Comparison of ENCODE assay signal across 8 cellular contexts in the genomic region with DNA sequence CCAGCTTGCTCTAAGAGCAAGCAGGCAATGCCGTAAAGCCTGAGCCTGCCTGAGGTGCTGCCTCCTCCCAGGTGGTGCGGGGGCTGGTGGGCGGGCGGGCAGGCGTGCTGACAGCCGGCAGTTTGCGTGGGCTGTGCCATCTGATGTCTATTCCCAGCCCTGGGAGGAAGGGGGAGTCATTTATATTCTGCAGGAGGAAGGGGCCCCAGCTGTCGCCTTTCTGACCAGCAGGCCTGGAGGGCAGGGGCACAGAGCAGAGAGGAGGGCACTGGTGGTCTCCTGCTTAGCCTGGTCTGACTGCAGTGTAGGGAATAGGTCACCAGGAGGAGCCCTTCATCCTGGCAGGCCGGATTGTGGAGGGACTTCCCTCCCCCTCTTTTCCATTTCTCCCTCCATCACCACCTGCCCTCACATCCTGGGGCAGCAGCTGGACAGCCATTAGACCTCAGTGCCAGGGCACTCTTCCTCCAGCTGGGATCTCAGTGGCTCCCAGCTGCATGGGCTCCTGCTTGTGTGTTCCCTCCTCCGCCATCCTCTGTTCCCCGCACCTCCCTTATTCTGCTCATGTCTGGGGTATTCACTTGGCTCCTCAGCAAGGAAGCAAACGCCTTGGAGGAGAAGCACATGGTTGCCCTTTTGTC. TPM values are rescaled to one million over a fixed set of nuclear protein-coding genes. Genes with fewer than 3 reads are reported as not detected.
DNase-seq lines count a peak whose midpoint lies in the region; ATAC-seq, FAIRE-seq and TF ChIP-seq lines count a peak whose summit lies in the region.

No MANE protein-coding gene starts in this region.

- H3K4me3 ChIP-seq in Peyer's patch (no peak overlapping the region), mammary epithelial cell (replicated peaks in 1 of 3; ENCODE audit: insufficient read depth in 1 of 3, low read depth in 2 of 3, low read length in 3 of 3) (no peak overlapping the region), coronary artery (no peak overlapping the region)

- intact Hi-C loops in mammary epithelial cell (cut with micrococcal nuclease) = loop anchor here (1.0 kb wide), 1 partner anchor 34 kb away; no protein-coding TSS in a partner anchor

- no peaks in the 10 kb centered on the region for H3K27me3 Mint-ChIP-seq in nephron (ENCODE audit: low read depth)

- dilution Hi-C loops in mammary epithelial cell (cut with HindIII; ENCODE audit: low sequenced_read_pairs) = no loop called here

- peaks cover 2 to 63% (median 13%) of the 10 kb centered on the region in 4 donors for H3K4me1 ChIP-seq in Peyer's patch
- H3K4me1 ChIP-seq in mammary epithelial cell (ENCODE audit: insufficient read depth, low read length) = peaks cover 8% of the 10 kb centered on the region

- no peak overlapping the region for H2AFZ ChIP-seq in mammary epithelial cell (ENCODE audit: low read depth, low read length)

- H3K4me1 Mint-ChIP-seq in nephron = peaks cover 74% of the 10 kb centered on the region

- H3K79me2 ChIP-seq in mammary epithelial cell (ENCODE audit: insufficient read depth, low read length) = peaks cover 25% of the 10 kb centered on the region

- peak overlapping the region; percentile 28 to 55 (median 40) for H3K4me3 Mint-ChIP-seq in nephron

- H3K9me3 Mint-ChIP-seq in nephron = no peaks in the 10 kb centered on the region

- H3K36me3 ChIP-seq in Peyer's patch (peaks cover 0 to 21% (median 0%) of the 10 kb centered on the region in 3 donors), mammary epithelial cell (ENCODE audit: insufficient read depth, low read length) (peaks cover 6% of the 10 kb centered on the region)

- H3K9me3 ChIP-seq in Peyer's patch (no peaks in the 10 kb centered on the region), mammary epithelial cell (replicated peaks; ENCODE audit: insufficient read depth, low read length) (no peaks in the 10 kb centered on the region)

- H3K36me3 Mint-ChIP-seq in nephron (ENCODE audit: low read depth) = peaks cover 13% of the 10 kb centered on the region

- H3K27ac ChIP-seq in Peyer's patch (peak overlapping the region in 1 of 4 donors; percentile 10), mammary epithelial cell (ENCODE audit: insufficient read depth, low read depth, low read length) (no peak overlapping the region), coronary artery (peak overlapping the region in 1 of 2 donors; percentile 12)

- CTCF ChIA-PET in mammary epithelial cell (lab: Charles Lee; ENCODE audit: low non-redundant PET) = interaction anchor here (0.7 kb wide), 1 partner anchor 35 kb away, joined by 3 read pairs; no protein-coding TSS in a partner anchor

- no peak for ATAC-seq in GM18909 (IDR thresholded peaks at IDR 0.05; ENCODE audit: poor library complexity, unreplicated experiment)

- WGBS in mammary epithelial cell (ENCODE audit: low coverage, missing lambda C conversion rate) = 64% methylated on average over 7 of the region's 12 CpGs

- in situ Hi-C loops in mammary epithelial cell (cut with MboI; ENCODE audit: low sequenced_read_pairs in 2 of 2) = no loop called here

- H3K27ac Mint-ChIP-seq in nephron = peak overlapping the region; percentile 26 to 87 (median 65)

- H4K20me1 ChIP-seq in mammary epithelial cell (ENCODE audit: insufficient read depth, low read length) = no peaks in the 10 kb centered on the region

- no peak for TF ChIP-seq POLR2A in Peyer's patch (IDR thresholded peaks at IDR 0.05)

- no peak overlapping the region for H3K9ac ChIP-seq in mammary epithelial cell (ENCODE audit: insufficient read depth, low read length)

- BruUV-seq in mammary epithelial cell (replicated peaks; lab: Mats Ljungman, UMichigan) = no TSS peak

- FAIRE-seq in HTR-8/SVneo (lab: Jason Lieb, UNC) = no peak

- DNase-seq in AG08396 (ENCODE audit: low spot score) (peak; percentile 63), GM20000 (ENCODE audit: low spot score) (no peak), Peyer's patch (no peak), mammary epithelial cell (no peak), coronary artery (ENCODE audit: low spot score) (no peak), HTR-8/SVneo (ENCODE audit: insufficient read length, low spot score) (no peak)

- TF ChIP-seq CTCF in GM20000 (IDR thresholded peaks at IDR 0.05; ENCODE audit: extremely low read depth, missing control alignments) (peak; percentile 39), Peyer's patch (IDR thresholded peaks at IDR 0.05) (peak in 4 of 6 experiments; percentile 37 to 52 (median 44)), mammary epithelial cell (conservative IDR thresholded peaks at IDR 0.05 in 1 of 2, IDR thresholded peaks at IDR 0.05 in 1 of 2; ENCODE audit: extremely low read depth in 1 of 2, insufficient read depth in 1 of 2, low read depth in 1 of 2, low read length in 2 of 2) (peak; percentile 47), nephron (IDR thresholded peaks at IDR 0.05; ENCODE audit: unreplicated experiment in 3 of 3) (peak; percentile 61 to 76 (median 69)), coronary artery (IDR thresholded peaks at IDR 0.05) (no peak)

- H3K27me3 ChIP-seq in Peyer's patch = no peaks in the 10 kb centered on the region
- H3K27me3 ChIP-seq in mammary epithelial cell (ENCODE audit: insufficient read depth, low read length) = no peaks in the 10 kb centered on the region

- no peak overlapping the region for H3K4me2 ChIP-seq in mammary epithelial cell (ENCODE audit: insufficient read depth, low read depth, low read length)

RNA-seq across cellular contexts. Expression of a gene that starts 4.4 kb away (rescaled TPM):
- total RNA-seq in Peyer's patch (10 to 100 TPM in 3 of 4 donors, 1 to 10 TPM in 1; 1.7 to 24.0 (median 20.9) TPM), mammary epithelial cell (1 to 10 TPM; 7.3 to 7.7 TPM)
- 4.6 TPM for polyA plus RNA-seq in mammary epithelial cell
- 2.9 TPM for polyA minus RNA-seq in mammary epithelial cell

RNA-seq across cellular contexts. Expression of a gene that starts 11.2 kb away (rescaled TPM):
- total RNA-seq in Peyer's patch (1 to 10 TPM; 2.5 to 7.4 (median 5.0) TPM), mammary epithelial cell (1 to 10 TPM; 1.8 TPM)
- polyA plus RNA-seq in mammary epithelial cell = 0.10 TPM
- polyA minus RNA-seq in mammary epithelial cell = not detected

RNA-seq across cellular contexts. Expression of a gene that starts 14.6 kb away (rescaled TPM):
- 10 to 100 TPM in 1 of 4 donors, 1 to 10 TPM in 3; 2.3 to 12.7 (median 7.3) TPM for total RNA-seq in Peyer's patch
- total RNA-seq in mammary epithelial cell = 1 to 10 TPM in 1 of 2 donors, under 1 TPM in 1; 0.83 to 4.3 TPM
- polyA plus RNA-seq in mammary epithelial cell = 2.4 TPM
- polyA minus RNA-seq in mammary epithelial cell = 6.0 TPM

RNA-seq across cellular contexts. Expression of a gene that starts 31.9 kb away (rescaled TPM):
- total RNA-seq in Peyer's patch (under 1 TPM in 1 of 4 donors, not detected in 3; 0.67 TPM), mammary epithelial cell (not detected)
- 0.02 TPM for polyA plus RNA-seq in mammary epithelial cell
- not detected for polyA minus RNA-seq in mammary epithelial cell

RNA-seq across cellular contexts. Expression of a gene that starts 41.4 kb away (rescaled TPM):
- total RNA-seq in Peyer's patch (under 1 TPM in 1 of 4 donors, not detected in 3; 0.40 TPM), mammary epithelial cell (under 1 TPM in 1 of 2 donors, not detected in 1; under 0.01 TPM)
- not detected for polyA plus RNA-seq in mammary epithelial cell
- polyA minus RNA-seq in mammary epithelial cell = not detected
